Comparison of ENCODE assay signal across 27 cellular contexts in the genomic region with DNA sequence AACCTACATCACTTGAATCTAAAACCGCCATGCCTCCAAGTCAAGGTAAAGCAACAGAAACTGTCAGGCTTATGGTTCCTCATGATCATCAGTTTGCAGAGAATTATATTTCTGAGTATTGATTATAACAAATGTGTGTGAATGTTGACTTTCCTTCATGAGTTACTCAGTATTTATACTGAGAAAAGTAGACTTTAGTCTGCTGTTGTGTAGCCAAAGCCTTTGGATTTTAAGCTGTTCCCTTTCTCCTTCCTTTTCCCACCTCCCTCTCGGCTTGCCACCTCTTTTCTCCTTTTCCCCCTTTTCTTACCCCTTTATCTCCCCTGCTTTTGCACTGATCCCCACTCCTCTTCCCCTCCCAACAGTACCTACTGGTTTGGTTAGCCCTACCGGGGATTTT. TPM values are rescaled to one million over a fixed set of nuclear protein-coding genes. Genes with fewer than 3 reads are reported as not detected.
A peak's percentile ranks its signal among the peaks of the same experiment; 100 is the strongest.
DNase-seq lines count a peak whose midpoint lies in the region; ATAC-seq and TF ChIP-seq lines count a peak whose summit lies in the region.
"Had no signal": no experiment of that assay in that cellular context is flagged by ENCODE, and none has a peak within 500 bp of the region (broad histone marks: within the 10 kb centered on the region; RNA-seq: fewer than 3 reads in every experiment).

No MANE protein-coding gene starts in this region.

- intact Hi-C loops in activated CD8-positive, alpha-beta T cell treated with anti-CD3 and anti-CD28 coated beads for 36 hours (cut with micrococcal nuclease), result loop anchor here (5.0 kb wide), 1 partner anchor 33 kb away; no protein-coding TSS in a partner anchor
- intact Hi-C loops in CD4-positive, alpha-beta memory T cell (cut with micrococcal nuclease), result no loop called here

- peaks cover 94% of the 10 kb centered on the region for H3K4me1 Mint-ChIP-seq in activated CD8-positive, alpha-beta T cell treated with anti-CD3 and anti-CD28 coated beads, Interleukin-2, amount 10 ng/mL, durations not matched to agents 7 days and 5 days (ENCODE audit: low read depth)
- H3K4me1 Mint-ChIP-seq in activated CD8-positive, alpha-beta T cell treated with anti-CD3 and anti-CD28 coated beads for 36 hours (ENCODE audit: low read depth), result peaks cover 89% of the 10 kb centered on the region
- peaks cover 80 to 99% (median 90%) of the 10 kb centered on the region in 4 donors for H3K4me1 Mint-ChIP-seq in CD4-positive, alpha-beta memory T cell
- H3K4me1 Mint-ChIP-seq in activated naive CD8-positive, alpha-beta T cell treated with anti-CD3 and anti-CD28 coated beads, Interleukin-2, amount 50 U/mL, for 24 hours, result peaks cover 97% of the 10 kb centered on the region
- H3K4me1 Mint-ChIP-seq in natural killer cell treated with Interleukin-12 subunit alpha and Interleukin-12 subunit beta and Interleukin-15 and Interleukin-18, amount 100 ng/mL, for 72 hours (ENCODE audit: low read depth in 2 of 2), result peaks cover 82 to 87% of the 10 kb centered on the region in 2 donors

- no peaks in the 10 kb centered on the region for H3K9me3 Mint-ChIP-seq in activated CD8-positive, alpha-beta T cell treated with anti-CD3 and anti-CD28 coated beads, Interleukin-2, amount 10 ng/mL, durations not matched to agents 7 days and 5 days (ENCODE audit: insufficient read depth)
- H3K9me3 Mint-ChIP-seq in activated CD8-positive, alpha-beta T cell treated with anti-CD3 and anti-CD28 coated beads for 36 hours, result no peaks in the 10 kb centered on the region
- H3K9me3 Mint-ChIP-seq in CD4-positive, alpha-beta memory T cell, result no peaks in the 10 kb centered on the region
- no peaks in the 10 kb centered on the region for H3K9me3 Mint-ChIP-seq in activated naive CD8-positive, alpha-beta T cell treated with anti-CD3 and anti-CD28 coated beads, Interleukin-2, amount 50 U/mL, for 24 hours
- no peaks in the 10 kb centered on the region for H3K9me3 Mint-ChIP-seq in natural killer cell treated with Interleukin-12 subunit alpha and Interleukin-12 subunit beta and Interleukin-15 and Interleukin-18, amount 100 ng/mL, for 72 hours
- H3K9me3 Mint-ChIP-seq: T-helper 1 cell treated with Interleukin-12 subunit alpha and Interleukin-12 subunit beta and Interleukin-4 antibody, amounts not matched to agents 30 μg/mL and 1 μg/mL, for 36 hours had no signal

- no peak overlapping the region for H3K4me3 Mint-ChIP-seq in activated CD8-positive, alpha-beta T cell treated with anti-CD3 and anti-CD28 coated beads, Interleukin-2, amount 10 ng/mL, durations not matched to agents 7 days and 5 days
- no peak overlapping the region for H3K4me3 Mint-ChIP-seq in activated CD8-positive, alpha-beta T cell treated with anti-CD3 and anti-CD28 coated beads for 36 hours
- peak overlapping the region in 5 of 8 donors; percentile 2 to 69 (median 57) for H3K4me3 Mint-ChIP-seq in CD4-positive, alpha-beta memory T cell
- H3K4me3 Mint-ChIP-seq in activated naive CD8-positive, alpha-beta T cell treated with anti-CD3 and anti-CD28 coated beads, Interleukin-2, amount 50 U/mL, for 24 hours, result no peak overlapping the region
- peak overlapping the region; percentile 38 for H3K4me3 Mint-ChIP-seq in natural killer cell treated with Interleukin-12 subunit alpha and Interleukin-12 subunit beta and Interleukin-15 and Interleukin-18, amount 100 ng/mL, for 72 hours
- H3K4me3 Mint-ChIP-seq: T-helper 1 cell treated with Interleukin-12 subunit alpha and Interleukin-12 subunit beta and Interleukin-4 antibody, amounts not matched to agents 30 μg/mL and 1 μg/mL, for 36 hours had no signal

- no peak overlapping the region for H3K27ac ChIP-seq in CD4-positive, alpha-beta memory T cell (ENCODE audit: low read depth, low read length)
- H3K27ac ChIP-seq: A549, lower lobe of right lung, testis, VCaP had no signal

- peaks cover 73% of the 10 kb centered on the region for H3K36me3 Mint-ChIP-seq in activated CD8-positive, alpha-beta T cell treated with anti-CD3 and anti-CD28 coated beads, Interleukin-2, amount 10 ng/mL, durations not matched to agents 7 days and 5 days (ENCODE audit: low read depth)
- H3K36me3 Mint-ChIP-seq in activated CD8-positive, alpha-beta T cell treated with anti-CD3 and anti-CD28 coated beads for 36 hours (ENCODE audit: low read depth), result peaks cover 54% of the 10 kb centered on the region
- H3K36me3 Mint-ChIP-seq in CD4-positive, alpha-beta memory T cell, result peaks cover 29 to 35% of the 10 kb centered on the region in 2 donors
- peaks cover 48% of the 10 kb centered on the region for H3K36me3 Mint-ChIP-seq in activated naive CD8-positive, alpha-beta T cell treated with anti-CD3 and anti-CD28 coated beads, Interleukin-2, amount 50 U/mL, for 24 hours (ENCODE audit: low read depth)
- H3K36me3 Mint-ChIP-seq in natural killer cell treated with Interleukin-12 subunit alpha and Interleukin-12 subunit beta and Interleukin-15 and Interleukin-18, amount 100 ng/mL, for 72 hours, result peaks cover 13% of the 10 kb centered on the region

- H3K27me3 ChIP-seq in CD4-positive, alpha-beta memory T cell (ENCODE audit: insufficient read depth, low read length), result no peaks in the 10 kb centered on the region
- H3K27me3 ChIP-seq: BE2C, testis had no signal

- no peak overlapping the region for H3K4me3 ChIP-seq in CD4-positive, alpha-beta memory T cell (ENCODE audit: low read length in 2 of 2)
- H3K4me3 ChIP-seq: A549, lower lobe of right lung, testis had no signal

- DNase-seq in activated CD8-positive, alpha-beta T cell treated with anti-CD3 and anti-CD28 coated beads, Interleukin-2, amount 10 ng/mL, durations not matched to agents 7 days and 5 days, result no peak
- no peak for DNase-seq in activated CD8-positive, alpha-beta T cell treated with anti-CD3 and anti-CD28 coated beads for 36 hours
- no peak for DNase-seq in CD4-positive, alpha-beta memory T cell
- no peak for DNase-seq in activated naive CD8-positive, alpha-beta T cell treated with anti-CD3 and anti-CD28 coated beads, Interleukin-2, amount 50 U/mL, for 24 hours
- DNase-seq in natural killer cell treated with Interleukin-12 subunit alpha and Interleukin-12 subunit beta and Interleukin-15 and Interleukin-18, amount 100 ng/mL, for 72 hours (ENCODE audit: low spot score), result no peak
- DNase-seq in T-helper 9 cell (no peak), GM19238 (ENCODE audit: insufficient read length, low spot score) (no peak), NCI-H1105 treated with DMSO at 0.1 percent for 48 hours (lab: John Stamatoyannopoulos, UW) (no peak)
- DNase-seq: activated CD4-positive, alpha-beta T cell treated with anti-CD3 and anti-CD28 coated beads, Interleukin-2, amount 50 U/mL, for 4 hours; activated naive CD4-positive, alpha-beta T cell treated with Interleukin-2 at 50 U/mL for 16 hours; anterior cingulate cortex; BE2C; dermis blood vessel endothelial cell; islet precursor cell; lower lobe of right lung; NCI-H2029 treated with DMSO at 0.1 percent for 48 hours; NCI-H226; NCI-H748 treated with DMSO at 0.1 percent for 48 hours; testis had no signal

- H3K4me1 ChIP-seq in CD4-positive, alpha-beta memory T cell (ENCODE audit: insufficient read depth, low read length), result peaks cover 96% of the 10 kb centered on the region
- H3K4me1 ChIP-seq: A549, BE2C had no signal

- peak overlapping the region; percentile 51 for H3K27ac Mint-ChIP-seq in activated CD8-positive, alpha-beta T cell treated with anti-CD3 and anti-CD28 coated beads, Interleukin-2, amount 10 ng/mL, durations not matched to agents 7 days and 5 days
- H3K27ac Mint-ChIP-seq in activated CD8-positive, alpha-beta T cell treated with anti-CD3 and anti-CD28 coated beads for 36 hours, result no peak overlapping the region
- H3K27ac Mint-ChIP-seq in CD4-positive, alpha-beta memory T cell, result peak overlapping the region; percentile 80 to 99 (median 97)
- peak overlapping the region; percentile 14 for H3K27ac Mint-ChIP-seq in activated naive CD8-positive, alpha-beta T cell treated with anti-CD3 and anti-CD28 coated beads, Interleukin-2, amount 50 U/mL, for 24 hours
- peak overlapping the region; percentile 45 to 63 for H3K27ac Mint-ChIP-seq in natural killer cell treated with Interleukin-12 subunit alpha and Interleukin-12 subunit beta and Interleukin-15 and Interleukin-18, amount 100 ng/mL, for 72 hours
- H3K27ac Mint-ChIP-seq: T-helper 1 cell treated with Interleukin-12 subunit alpha and Interleukin-12 subunit beta and Interleukin-4 antibody, amounts not matched to agents 30 μg/mL and 1 μg/mL, for 36 hours had no signal

- no peaks in the 10 kb centered on the region for H3K9me3 ChIP-seq in CD4-positive, alpha-beta memory T cell (ENCODE audit: control insufficient read depth in 1 of 2, low read length in 2 of 2)
- H3K9me3 ChIP-seq: A549, BE2C, lower lobe of right lung, testis had no signal

- ATAC-seq in activated CD8-positive, alpha-beta T cell treated with anti-CD3 and anti-CD28 coated beads, Interleukin-2, amount 10 ng/mL, durations not matched to agents 7 days and 5 days, result no peak
- no peak for ATAC-seq in activated CD8-positive, alpha-beta T cell treated with anti-CD3 and anti-CD28 coated beads for 36 hours
- ATAC-seq in activated naive CD8-positive, alpha-beta T cell treated with anti-CD3 and anti-CD28 coated beads, Interleukin-2, amount 50 U/mL, for 24 hours, result no peak
- ATAC-seq in natural killer cell treated with Interleukin-12 subunit alpha and Interleukin-12 subunit beta and Interleukin-15 and Interleukin-18, amount 100 ng/mL, for 72 hours, result no peak
- ATAC-seq: A549, lower lobe of right lung had no signal

- no peaks in the 10 kb centered on the region for H3K27me3 Mint-ChIP-seq in activated CD8-positive, alpha-beta T cell treated with anti-CD3 and anti-CD28 coated beads, Interleukin-2, amount 10 ng/mL, durations not matched to agents 7 days and 5 days (ENCODE audit: low read depth)
- no peaks in the 10 kb centered on the region for H3K27me3 Mint-ChIP-seq in activated CD8-positive, alpha-beta T cell treated with anti-CD3 and anti-CD28 coated beads for 36 hours
- H3K27me3 Mint-ChIP-seq in CD4-positive, alpha-beta memory T cell, result no peaks in the 10 kb centered on the region
- no peaks in the 10 kb centered on the region for H3K27me3 Mint-ChIP-seq in activated naive CD8-positive, alpha-beta T cell treated with anti-CD3 and anti-CD28 coated beads, Interleukin-2, amount 50 U/mL, for 24 hours
- no peaks in the 10 kb centered on the region for H3K27me3 Mint-ChIP-seq in natural killer cell treated with Interleukin-12 subunit alpha and Interleukin-12 subunit beta and Interleukin-15 and Interleukin-18, amount 100 ng/mL, for 72 hours

- CTCF ChIA-PET in activated CD8-positive, alpha-beta T cell treated with anti-CD3 and anti-CD28 coated beads, Interleukin-2, amount 10 ng/mL, durations not matched to agents 7 days and 5 days (lab: Charles Lee), result interaction anchor here (0.9 to 3.7 kb wide), 6 partner anchors 9 to 223 kb away, joined by 3 to 27 read pairs (median 4); no protein-coding TSS in a partner anchor
- CTCF ChIA-PET in activated CD8-positive, alpha-beta T cell treated with anti-CD3 and anti-CD28 coated beads for 36 hours (lab: Charles Lee), result interaction anchor here (1.0 to 3.5 kb wide), 6 partner anchors 10 to 227 kb away, joined by 3 to 20 read pairs (median 6); no protein-coding TSS in a partner anchor
- CTCF ChIA-PET in CD4-positive, alpha-beta memory T cell (lab: Charles Lee; ENCODE audit: partially characterized antibody), result interaction anchor here (1.1 to 12.4 kb wide), 7 partner anchors 10 to 157 kb away, joined by 3 to 139 read pairs (median 4); no protein-coding TSS in a partner anchor

- no peaks in the 10 kb centered on the region for H3K36me3 ChIP-seq in CD4-positive, alpha-beta memory T cell (ENCODE audit: insufficient read depth, low read length)
- H3K36me3 ChIP-seq: lower lobe of right lung had no signal

- POLR2A ChIA-PET in activated CD8-positive, alpha-beta T cell treated with anti-CD3 and anti-CD28 coated beads, Interleukin-2, amount 10 ng/mL, durations not matched to agents 7 days and 5 days (lab: Charles Lee), result interaction anchor here (0.6 to 1.1 kb wide), 2 partner anchors 78 to 82 kb away, joined by 3 read pairs; partner anchors contain the start of gene UBAC2
- POLR2A ChIA-PET in activated CD8-positive, alpha-beta T cell treated with anti-CD3 and anti-CD28 coated beads for 36 hours (lab: Charles Lee), result interaction anchor here (1.1 to 1.4 kb wide), 3 partner anchors 9 to 18 kb away, joined by 3 to 4 read pairs (median 3); no protein-coding TSS in a partner anchor
- POLR2A ChIA-PET in CD4-positive, alpha-beta memory T cell (lab: Charles Lee; ENCODE audit: partially characterized antibody), result interaction anchor here (1.0 to 10.2 kb wide), 6 partner anchors 10 to 111 kb away, joined by 3 to 406 read pairs (median 6); partner anchors contain the start of gene GPR183

- TF ChIP-seq CTCF in activated CD8-positive, alpha-beta T cell treated with anti-CD3 and anti-CD28 coated beads for 36 hours (IDR thresholded peaks at IDR 0.05), result no peak

RNA-seq across cellular contexts. Expression of gene GPR18, which starts 20.7 kb away (rescaled TPM):
- total RNA-seq in activated CD8-positive, alpha-beta T cell treated with anti-CD3 and anti-CD28 coated beads, Interleukin-2, amount 10 ng/mL, durations not matched to agents 7 days and 5 days, result 10 to 100 TPM; 16.2 to 16.6 TPM
- total RNA-seq in activated CD8-positive, alpha-beta T cell treated with anti-CD3 and anti-CD28 coated beads for 36 hours, result 10 to 100 TPM; 11.4 to 11.6 TPM
- 10 to 100 TPM; 21.5 to 22.8 TPM for total RNA-seq in CD4-positive, alpha-beta memory T cell
- polyA plus RNA-seq in CD4-positive, alpha-beta memory T cell, result 10 to 100 TPM; 23.1 to 29.5 TPM
- 10 to 100 TPM; 13.0 to 20.6 TPM for total RNA-seq in natural killer cell treated with Interleukin-12 subunit alpha and Interleukin-12 subunit beta and Interleukin-15 and Interleukin-18, amount 100 ng/mL, for 72 hours
- total RNA-seq: cardiac septum, dermis blood vessel endothelial cell, fibroblast of lung, M059J, pulmonary artery endothelial cell, RPMI7951 had no signal
- polyA plus RNA-seq: A549, fibroblast of lung had no signal

RNA-seq across cellular contexts. Expression of gene GPR183, which starts 28.4 kb away (rescaled TPM):
- total RNA-seq in activated CD8-positive, alpha-beta T cell treated with anti-CD3 and anti-CD28 coated beads, Interleukin-2, amount 10 ng/mL, durations not matched to agents 7 days and 5 days, result 1 to 10 TPM; 5.0 to 5.2 TPM
- total RNA-seq in activated CD8-positive, alpha-beta T cell treated with anti-CD3 and anti-CD28 coated beads for 36 hours, result 10 to 100 TPM in 1 of 2 experiments, 1 to 10 TPM in 1; 8.6 to 10.0 TPM
- total RNA-seq in CD4-positive, alpha-beta memory T cell, result 100 to 1,000 TPM; 203 to 204 TPM
- 100 to 1,000 TPM; 563 to 954 TPM for polyA plus RNA-seq in CD4-positive, alpha-beta memory T cell
- 10 to 100 TPM in 1 of 2 donors, 1 to 10 TPM in 1; 5.4 to 10.2 TPM for total RNA-seq in natural killer cell treated with Interleukin-12 subunit alpha and Interleukin-12 subunit beta and Interleukin-15 and Interleukin-18, amount 100 ng/mL, for 72 hours
- total RNA-seq: fibroblast of lung, pulmonary artery endothelial cell had no signal
- polyA plus RNA-seq: A549 had no signal

Comparison
In these comparisons a context has a peak if more than half of its experiments do, and no peak if none do; other contexts are left out.
1. H3K4me3 Mint-ChIP-seq: peak in CD4-positive, alpha-beta memory T cell (5 of 8) and natural killer cell treated with Interleukin-12 subunit alpha and Interleukin-12 subunit beta and Interleukin-15 and Interleukin-18, amount 100 ng/mL, for 72 hours (single experiment); none in activated CD8-positive, alpha-beta T cell treated with anti-CD3 and anti-CD28 coated beads, Interleukin-2, amount 10 ng/mL, durations not matched to agents 7 days and 5 days (single experiment), activated CD8-positive, alpha-beta T cell treated with anti-CD3 and anti-CD28 coated beads for 36 hours (single experiment) and activated naive CD8-positive, alpha-beta T cell treated with anti-CD3 and anti-CD28 coated beads, Interleukin-2, amount 50 U/mL, for 24 hours (single experiment).
2. RNA of gene GPR183, which starts 28.4 kb away (total RNA-seq): 203 to 204 TPM in CD4-positive, alpha-beta memory T cell; 5.4 to 10.2 TPM in natural killer cell treated with Interleukin-12 subunit alpha and Interleukin-12 subunit beta and Interleukin-15 and Interleukin-18, amount 100 ng/mL, for 72 hours, 8.6 to 10.0 TPM in activated CD8-positive, alpha-beta T cell treated with anti-CD3 and anti-CD28 coated beads for 36 hours and 5.0 to 5.2 TPM in activated CD8-positive, alpha-beta T cell treated with anti-CD3 and anti-CD28 coated beads, Interleukin-2, amount 10 ng/mL, durations not matched to agents 7 days and 5 days; every median in the first group is over 10 times any median in the second.